Comparison of ENCODE assay signal across 17 cellular contexts in the genomic region with DNA sequence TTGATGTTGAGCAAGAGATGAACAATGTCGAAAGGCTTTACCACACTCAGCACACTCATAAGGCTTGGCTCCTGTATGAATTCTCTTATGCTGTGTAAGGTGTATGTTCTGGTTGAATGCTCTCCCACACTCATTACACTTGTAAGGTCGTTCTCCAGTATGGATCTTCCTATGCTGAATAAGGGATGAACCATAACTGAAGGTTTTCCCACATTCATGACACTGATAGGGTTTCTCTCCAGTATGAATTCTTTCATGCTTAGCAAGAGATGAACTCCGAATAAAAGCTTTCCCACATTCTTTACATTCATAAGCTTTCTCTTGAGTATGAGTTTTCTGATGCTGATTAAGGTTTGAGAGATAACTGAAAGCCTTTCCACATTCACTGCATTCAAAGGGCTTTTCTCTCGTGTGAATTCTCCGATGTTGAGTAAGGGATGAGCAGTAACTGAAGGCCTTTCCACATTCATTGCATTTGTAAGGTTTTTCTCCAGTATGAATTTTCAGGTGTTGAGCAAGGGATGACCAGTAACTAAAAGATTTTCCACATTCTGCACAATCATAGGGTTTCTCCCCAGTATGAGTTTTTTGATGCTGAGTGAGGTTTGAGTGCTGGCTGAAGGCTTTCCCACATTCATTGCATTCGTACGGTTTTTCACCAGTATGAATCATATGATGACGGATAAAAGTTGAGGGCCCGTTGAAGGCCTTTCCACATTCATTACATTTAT. TPM values are rescaled to one million over a fixed set of nuclear protein-coding genes. Genes with fewer than 3 reads are reported as not detected.
DNase-seq lines count a peak whose midpoint lies in the region; ATAC-seq and TF ChIP-seq lines count a peak whose summit lies in the region.
"Had no signal": no experiment of that assay in that cellular context is flagged by ENCODE, and none has a peak within 500 bp of the region (broad histone marks: within the 10 kb centered on the region; RNA-seq: fewer than 3 reads in every experiment).

No MANE protein-coding gene starts in this region.

- H3K9me3 Mint-ChIP-seq in endothelial cell (ENCODE audit: unreplicated experiment), result peaks cover 62% of the 10 kb centered on the region

- H4K20me1 ChIP-seq in PC-3 (ENCODE audit: low read length) (no peaks in the 10 kb centered on the region), smooth muscle cell (ENCODE audit: low read depth) (no peaks in the 10 kb centered on the region), OCI-LY7 (ENCODE audit: insufficient read depth, low read length) (no peaks in the 10 kb centered on the region)

- H2AFZ ChIP-seq in PC-3 (ENCODE audit: low read length), result no peak overlapping the region
- H2AFZ ChIP-seq in smooth muscle cell (ENCODE audit: low read depth), result no peak overlapping the region
- no peak overlapping the region for H2AFZ ChIP-seq in OCI-LY7 (ENCODE audit: low read length)

- H3K79me2 ChIP-seq in PC-3 (ENCODE audit: low read length) (no peaks in the 10 kb centered on the region), smooth muscle cell (ENCODE audit: low read depth) (no peaks in the 10 kb centered on the region), OCI-LY7 (ENCODE audit: insufficient read depth, low read depth, low read length) (no peaks in the 10 kb centered on the region)

- H3K9me2 ChIP-seq in PC-3 (replicated peaks; ENCODE audit: low read length) (no peaks in the 10 kb centered on the region), OCI-LY7 (ENCODE audit: insufficient read depth, low read length) (no peaks in the 10 kb centered on the region)
- H3K9me2 ChIP-seq: SK-N-SH had no signal

- no peaks in the 10 kb centered on the region for H3K27me3 Mint-ChIP-seq in endothelial cell (ENCODE audit: unreplicated experiment)
- H3K27me3 Mint-ChIP-seq: CD4-positive, alpha-beta T cell had no signal

- peak overlapping the region; percentile 27; the same call in 1 of the 2 replicates for H3K4me3 ChIP-seq in PC-3 (ENCODE audit: low read length)
- H3K4me3 ChIP-seq in smooth muscle cell, result peak overlapping the region; percentile 1
- H3K4me3 ChIP-seq in OCI-LY7 (ENCODE audit: low read depth, low read length, poor library complexity, severe bottlenecking), result no peak overlapping the region
- H3K4me3 ChIP-seq: A549, HAP-1 had no signal

- peak overlapping the region; percentile 82 for H3K4me3 Mint-ChIP-seq in endothelial cell (ENCODE audit: unreplicated experiment)
- H3K4me3 Mint-ChIP-seq: CD4-positive, alpha-beta T cell had no signal

- TSS peak; percentile 3 for BruUV-seq in PC-3 (replicated peaks; lab: Mats Ljungman, UMichigan)
- no TSS peak for BruUV-seq in OCI-LY7 (replicated peaks; lab: Mats Ljungman, UMichigan)

- no peak overlapping the region for H3K4me2 ChIP-seq in PC-3 (ENCODE audit: low read length)
- no peak overlapping the region for H3K4me2 ChIP-seq in smooth muscle cell
- no peak overlapping the region for H3K4me2 ChIP-seq in OCI-LY7 (ENCODE audit: low read length)
- H3K4me2 ChIP-seq: A549, SK-N-SH had no signal

- H3K4me1 ChIP-seq in PC-3 (ENCODE audit: insufficient read depth, low read length) (no peaks in the 10 kb centered on the region), smooth muscle cell (ENCODE audit: low read depth) (no peaks in the 10 kb centered on the region), OCI-LY7 (ENCODE audit: insufficient read depth, low read length, poor library complexity, severe bottlenecking) (no peaks in the 10 kb centered on the region)
- H3K4me1 ChIP-seq: A549, HAP-1 had no signal

- no peaks in the 10 kb centered on the region for H3K27me3 ChIP-seq in PC-3 (ENCODE audit: low read length)
- no peaks in the 10 kb centered on the region for H3K27me3 ChIP-seq in smooth muscle cell (ENCODE audit: low read depth)

- CTCF ChIA-PET in PC-3 (lab: Charles Lee) (no interaction called here), OCI-LY7 (lab: Charles Lee; ENCODE audit: unreplicated experiment) (no interaction called here)

- H3K9ac ChIP-seq in PC-3 (ENCODE audit: low read length) (no peak overlapping the region), smooth muscle cell (ENCODE audit: low read depth) (no peak overlapping the region)
- H3K9ac ChIP-seq: SK-N-SH had no signal

- no peaks in the 10 kb centered on the region for H3K4me1 Mint-ChIP-seq in endothelial cell (ENCODE audit: unreplicated experiment)

- WGBS in smooth muscle cell (ENCODE audit: low lambda C conversion rate), result 98% methylated on average over 9 of the region's 9 CpGs

- H3K27ac ChIP-seq in PC-3 (ENCODE audit: low read length) (no peak overlapping the region), smooth muscle cell (ENCODE audit: low read depth) (no peak overlapping the region), OCI-LY7 (ENCODE audit: low read depth, low read length, poor library complexity, severe bottlenecking) (no peak overlapping the region)
- H3K27ac ChIP-seq: A549 had no signal

- TF ChIP-seq CTCF in PC-3 (conservative IDR thresholded peaks at IDR 0.05; ENCODE audit: low read depth, low read length), result no peak
- TF ChIP-seq CTCF in endothelial cell (IDR thresholded peaks at IDR 0.05; ENCODE audit: unreplicated experiment), result no peak
- no peak for TF ChIP-seq CTCF in smooth muscle cell (IDR thresholded peaks at IDR 0.05; ENCODE audit: borderline replicate concordance, insufficient read depth, poor library complexity, severe bottlenecking)
- TF ChIP-seq CTCF in OCI-LY7 (conservative IDR thresholded peaks at IDR 0.05; ENCODE audit: low read length), result no peak

- H3F3A ChIP-seq in PC-3 (ENCODE audit: low read length, unreplicated experiment) (no peaks in the 10 kb centered on the region), smooth muscle cell (ENCODE audit: low read depth) (no peaks in the 10 kb centered on the region)

- peaks cover 96% of the 10 kb centered on the region for H3K36me3 ChIP-seq in PC-3 (ENCODE audit: low read depth, low read length)
- H3K36me3 ChIP-seq in smooth muscle cell (ENCODE audit: low read depth), result peaks cover 93% of the 10 kb centered on the region
- peaks cover 93% of the 10 kb centered on the region for H3K36me3 ChIP-seq in OCI-LY7 (ENCODE audit: insufficient read depth, low read length)

- intact Hi-C loops in PC-3 (cut with micrococcal nuclease), result no loop called here
- intact Hi-C loops in OCI-LY7 (cut with micrococcal nuclease; ENCODE audit: unreplicated experiment), result no loop called here

- peak; percentile 2 for DNase-seq in NOMO-1 treated with dmso at 0.1 percent for 144 hours (lab: John Stamatoyannopoulos, UW; ENCODE audit: unreplicated experiment)
- no peak for DNase-seq in NOMO-1 treated with DMSO at 0.1 percent for 48 hours (lab: John Stamatoyannopoulos, UW; ENCODE audit: unreplicated experiment)
- no peak for DNase-seq in PC-3
- no peak for DNase-seq in endothelial cell (ENCODE audit: low spot score)
- DNase-seq in smooth muscle cell (lab: John Stamatoyannopoulos, UW; ENCODE audit: unreplicated experiment), result no peak
- no peak for DNase-seq in GM19240 (ENCODE audit: insufficient read length, low spot score)
- no peak for DNase-seq in midbrain (lab: John Stamatoyannopoulos, UW)
- no peak for DNase-seq in OCI-LY7 (ENCODE audit: low spot score)
- DNase-seq: CD4-positive, alpha-beta T cell; NCI-H146; NCI-H2081 treated with DMSO at 0.1 percent for 48 hours; NCI-H446; SK-N-SH had no signal

- no peak for ATAC-seq in PC-3
- ATAC-seq: A549, Panc1, Right ventricle myocardium inferior had no signal

- peaks cover 89% of the 10 kb centered on the region for H3K9me3 ChIP-seq in PC-3 (ENCODE audit: low read length)
- peaks cover 93% of the 10 kb centered on the region for H3K9me3 ChIP-seq in smooth muscle cell (replicated peaks; ENCODE audit: low read depth)
- H3K9me3 ChIP-seq in OCI-LY7 (ENCODE audit: low read length), result peaks cover 86% of the 10 kb centered on the region

- H3K27ac Mint-ChIP-seq in endothelial cell (ENCODE audit: unreplicated experiment), result no peak overlapping the region
- H3K27ac Mint-ChIP-seq: CD4-positive, alpha-beta T cell had no signal

- peaks cover 86% of the 10 kb centered on the region for H3K36me3 Mint-ChIP-seq in endothelial cell (ENCODE audit: low read depth, unreplicated experiment)

- POLR2A ChIA-PET in PC-3 (lab: Charles Lee; ENCODE audit: unreplicated experiment), result no interaction called here
- POLR2A ChIA-PET in OCI-LY7 (lab: Charles Lee), result no interaction called here

RNA-seq across cellular contexts. Expression of a gene that starts 21.1 kb away (rescaled TPM):
- total RNA-seq in PC-3 (2014; rRNA removed), result 7.0 and 10.2 TPM in 2 replicates
- total RNA-seq in endothelial cell (ENCODE audit: unreplicated experiment), result 12.6 TPM
- 9.9 and 19.5 TPM in 2 replicates for total RNA-seq in smooth muscle cell
- 6.6 and 7.8 TPM in 2 replicates for polyA plus RNA-seq in smooth muscle cell
- total RNA-seq in OCI-LY7 (2014; rRNA removed; shearing (Covaris generic)), result 18.6 and 20.6 TPM in 2 replicates
- total RNA-seq in OCI-LY7 (2022), result 17.7 and 23.6 TPM in 2 replicates
